In the genomic region with DNA sequence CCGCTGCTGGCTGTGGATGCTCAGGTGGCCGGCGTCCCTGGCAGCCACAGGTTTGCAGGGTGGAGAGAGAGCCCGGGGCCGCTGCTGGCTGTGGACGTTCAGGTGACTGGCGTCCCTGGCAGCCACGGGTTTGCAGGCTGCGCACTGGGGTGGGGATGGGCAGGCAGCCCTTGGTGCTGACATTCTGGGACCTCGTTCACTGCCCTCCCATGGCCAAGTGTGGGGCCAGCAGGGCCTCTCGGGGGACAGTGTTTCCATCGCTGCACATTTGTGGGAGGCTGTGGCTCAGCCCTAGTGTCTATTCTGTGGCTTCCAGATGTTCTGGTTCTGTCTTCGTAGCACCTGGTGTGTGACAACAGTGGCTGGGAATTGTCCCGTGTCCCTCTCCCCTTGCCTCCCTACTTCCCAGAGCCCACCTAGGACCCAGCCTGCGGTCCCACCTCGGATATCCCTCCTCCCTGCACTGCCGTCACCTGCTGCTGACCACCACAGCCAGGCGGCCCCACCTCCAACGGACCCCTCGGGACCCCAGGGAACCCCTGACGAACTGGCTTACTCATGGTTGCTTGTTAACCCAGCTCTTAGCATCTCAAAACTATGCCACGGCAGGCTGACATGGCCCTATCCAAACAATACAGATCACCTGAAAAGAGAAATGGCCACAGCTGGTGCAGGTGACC, we compare ENCODE assay signal across 1 cellular context.
TF ChIP-seq lines count a peak whose summit lies in the region.

No MANE protein-coding gene starts in this region.

TF ChIP-seq in HepG2, 621 proteins besides CTCF, POLR2A, EP300 and RAD21:
- TF ChIP-seq SRSF4 (IDR thresholded peaks at IDR 0.05; ENCODE audit: low read depth, low read length, poor library complexity, severe bottlenecking) (no peak), ZNF292 (CRISPR knock-in tag; IDR thresholded peaks at IDR 0.05; ENCODE audit: borderline replicate concordance, low read depth) (0 out of 2 replicates have a peak, but pooled peaks have one; percentile 15), HNF4G (IDR thresholded peaks at IDR 0.05; ENCODE audit: borderline replicate concordance, low read depth, low read length) (no peak), HNF4G (CRISPR knock-in tag; IDR thresholded peaks at IDR 0.05; ENCODE audit: borderline replicate concordance, low read depth) (no peak)
- TF ChIP-seq, protein P1, sequence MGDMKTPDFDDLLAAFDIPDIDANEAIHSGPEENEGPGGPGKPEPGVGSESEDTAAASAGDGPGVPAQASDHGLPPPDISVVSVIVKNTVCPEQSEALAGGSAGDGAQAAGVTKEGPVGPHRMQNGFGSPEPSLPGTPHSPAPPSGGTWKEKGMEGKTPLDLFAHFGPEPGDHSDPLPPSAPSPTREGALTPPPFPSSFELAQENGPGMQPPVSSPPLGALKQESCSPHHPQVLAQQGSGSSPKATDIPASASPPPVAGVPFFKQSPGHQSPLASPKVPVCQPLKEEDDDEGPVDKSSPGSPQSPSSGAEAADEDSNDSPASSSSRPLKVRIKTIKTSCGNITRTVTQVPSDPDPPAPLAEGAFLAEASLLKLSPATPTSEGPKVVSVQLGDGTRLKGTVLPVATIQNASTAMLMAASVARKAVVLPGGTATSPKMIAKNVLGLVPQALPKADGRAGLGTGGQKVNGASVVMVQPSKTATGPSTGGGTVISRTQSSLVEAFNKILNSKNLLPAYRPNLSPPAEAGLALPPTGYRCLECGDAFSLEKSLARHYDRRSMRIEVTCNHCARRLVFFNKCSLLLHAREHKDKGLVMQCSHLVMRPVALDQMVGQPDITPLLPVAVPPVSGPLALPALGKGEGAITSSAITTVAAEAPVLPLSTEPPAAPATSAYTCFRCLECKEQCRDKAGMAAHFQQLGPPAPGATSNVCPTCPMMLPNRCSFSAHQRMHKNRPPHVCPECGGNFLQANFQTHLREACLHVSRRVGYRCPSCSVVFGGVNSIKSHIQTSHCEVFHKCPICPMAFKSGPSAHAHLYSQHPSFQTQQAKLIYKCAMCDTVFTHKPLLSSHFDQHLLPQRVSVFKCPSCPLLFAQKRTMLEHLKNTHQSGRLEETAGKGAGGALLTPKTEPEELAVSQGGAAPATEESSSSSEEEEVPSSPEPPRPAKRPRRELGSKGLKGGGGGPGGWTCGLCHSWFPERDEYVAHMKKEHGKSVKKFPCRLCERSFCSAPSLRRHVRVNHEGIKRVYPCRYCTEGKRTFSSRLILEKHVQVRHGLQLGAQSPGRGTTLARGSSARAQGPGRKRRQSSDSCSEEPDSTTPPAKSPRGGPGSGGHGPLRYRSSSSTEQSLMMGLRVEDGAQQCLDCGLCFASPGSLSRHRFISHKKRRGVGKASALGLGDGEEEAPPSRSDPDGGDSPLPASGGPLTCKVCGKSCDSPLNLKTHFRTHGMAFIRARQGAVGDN (CRISPR knock-in tag; IDR thresholded peaks at IDR 0.05): peak; percentile 59
TF ChIP-seq in HepG2: peak in this region for 2.
